8 cellular contexts compared by ENCODE assay signal in genomic region chr16:57245472-57246113, GRCh38. TPM values are rescaled to one million over a fixed set of nuclear protein-coding genes. Genes with fewer than 3 reads are reported as not detected.
DNase-seq lines count a peak whose midpoint lies in the region; ATAC-seq and TF ChIP-seq lines count a peak whose summit lies in the region.

No MANE protein-coding gene starts in this region.

- H3K36me3 Mint-ChIP-seq in WTC11: no peaks in the 10 kb centered on the region

- H3K4me3 ChIP-seq in fibroblast of villous mesenchyme (ENCODE audit: low read depth, low read length): peak overlapping the region; percentile 79
- H3K4me3 ChIP-seq in neutrophil (ENCODE audit: low read depth in 1 of 2, low read length in 1 of 2): peak overlapping the region; percentile 69 to 92

- intact Hi-C loops in Right ventricle myocardium inferior (cut with DNase I): loop anchor here (2.0 to 5.0 kb wide), 2 partner anchors 53 to 58 kb away; partner anchors contain the start of genes PSME3IP1 and RSPRY1
- intact Hi-C loops in cardiac septum (cut with DNase I): loop anchor here (2.0 to 5.0 kb wide), 2 partner anchors 53 to 58 kb away; partner anchors contain the start of genes PSME3IP1 and RSPRY1

- H3K4me1 Mint-ChIP-seq in WTC11: peaks cover 12% of the 10 kb centered on the region

- peak overlapping the region; percentile 87 for H3K27ac ChIP-seq in neutrophil

- H3K4me1 ChIP-seq in neutrophil (ENCODE audit: control insufficient read depth in 1 of 2, insufficient read depth in 1 of 2, low read depth in 1 of 2, low read length in 1 of 2): peaks cover 20 to 25% of the 10 kb centered on the region in 2 experiments

- H3K4me3 Mint-ChIP-seq in WTC11: peak overlapping the region; percentile 71

- no peaks in the 10 kb centered on the region for H3K9me3 Mint-ChIP-seq in WTC11

- CTCF ChIA-PET in WTC11 (lab: Charles Lee): interaction anchor here (0.6 to 1.6 kb wide), 10 partner anchors 15 to 530 kb away, joined by 3 to 6 read pairs (median 4); partner anchors contain the start of gene PLLP

- H3K36me3 ChIP-seq in neutrophil: peaks cover 23% of the 10 kb centered on the region

- H3K27me3 ChIP-seq in neutrophil: no peaks in the 10 kb centered on the region

- H3K27ac Mint-ChIP-seq in WTC11: no peak overlapping the region

- no peak for TF ChIP-seq CTCF in WTC11 (IDR thresholded peaks at IDR 0.05)
- TF ChIP-seq CTCF in fibroblast of villous mesenchyme (IDR thresholded peaks at IDR 0.05; ENCODE audit: insufficient read depth, low read depth, low read length): no peak
- no peak for TF ChIP-seq CTCF in neutrophil (IDR thresholded peaks at IDR 0.05)

- no peaks in the 10 kb centered on the region for H3K9me3 ChIP-seq in neutrophil

- POLR2A ChIA-PET in WTC11 (lab: Charles Lee): interaction anchor here (0.6 to 1.3 kb wide), 5 partner anchors 11 to 172 kb away, joined by 3 to 5 read pairs (median 3); no protein-coding TSS in a partner anchor

- no peaks in the 10 kb centered on the region; the same call in 1 of the 2 replicates for H3K27me3 Mint-ChIP-seq in WTC11 (ENCODE audit: low read depth)

- no peak for ATAC-seq in Right ventricle myocardium inferior
- ATAC-seq in HG03354 (IDR thresholded peaks at IDR 0.05; ENCODE audit: poor library complexity, severe bottlenecking, unreplicated experiment): peak; percentile 33
- ATAC-seq in WTC11: peak; percentile 4; the same call in 1 of the 2 replicates

- DNase-seq in Right ventricle myocardium inferior (ENCODE audit: missing footprints) (peak; percentile 73), cardiac septum (ENCODE audit: low spot score) (no peak), WTC11 (ENCODE audit: low spot score) (peak; percentile 30), fibroblast of villous mesenchyme (ENCODE audit: low read depth) (no peak), NCI-H226 (no peak), NCI-H128 (lab: John Stamatoyannopoulos, UW; ENCODE audit: unreplicated experiment) (no peak)

TF ChIP-seq in WTC11, 78 proteins besides CTCF, POLR2A, EP300 and RAD21:
- TF ChIP-seq ZNF423 (CRISPR knock-in tag; IDR thresholded peaks at IDR 0.05) (no peak), ZBTB43 (CRISPR knock-in tag; IDR thresholded peaks at IDR 0.05) (no peak), CREB1 (CRISPR knock-in tag; IDR thresholded peaks at IDR 0.05) (no peak), KAT7 (CRISPR knock-in tag; IDR thresholded peaks at IDR 0.05; ENCODE audit: borderline replicate concordance) (no peak), ZNF671 (CRISPR knock-in tag; IDR thresholded peaks at IDR 0.05) (no peak), TP53 (CRISPR knock-in tag; IDR thresholded peaks at IDR 0.05) (no peak), SP1 (CRISPR knock-in tag; conservative IDR thresholded peaks at IDR 0.05) (no peak), TCF7 (CRISPR knock-in tag; IDR thresholded peaks at IDR 0.05; ENCODE audit: low read depth) (no peak), NR1H2 (CRISPR knock-in tag; IDR thresholded peaks at IDR 0.05) (no peak), GRHL2 (CRISPR knock-in tag; IDR thresholded peaks at IDR 0.05; ENCODE audit: insufficient replicate concordance, severe bottlenecking) (no peak), ZNF416 (CRISPR knock-in tag; IDR thresholded peaks at IDR 0.05) (no peak), PRRX2 (CRISPR knock-in tag; IDR thresholded peaks at IDR 0.05) (no peak)
- TF ChIP-seq, protein P1, sequence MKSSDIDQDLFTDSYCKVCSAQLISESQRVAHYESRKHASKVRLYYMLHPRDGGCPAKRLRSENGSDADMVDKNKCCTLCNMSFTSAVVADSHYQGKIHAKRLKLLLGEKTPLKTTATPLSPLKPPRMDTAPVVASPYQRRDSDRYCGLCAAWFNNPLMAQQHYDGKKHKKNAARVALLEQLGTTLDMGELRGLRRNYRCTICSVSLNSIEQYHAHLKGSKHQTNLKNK (CRISPR knock-in tag; IDR thresholded peaks at IDR 0.05): no peak
- TF ChIP-seq, protein P2, sequence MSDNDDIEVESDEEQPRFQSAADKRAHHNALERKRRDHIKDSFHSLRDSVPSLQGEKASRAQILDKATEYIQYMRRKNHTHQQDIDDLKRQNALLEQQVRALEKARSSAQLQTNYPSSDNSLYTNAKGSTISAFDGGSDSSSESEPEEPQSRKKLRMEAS (CRISPR knock-in tag; IDR thresholded peaks at IDR 0.05): no peak
- TF ChIP-seq, protein P3, sequence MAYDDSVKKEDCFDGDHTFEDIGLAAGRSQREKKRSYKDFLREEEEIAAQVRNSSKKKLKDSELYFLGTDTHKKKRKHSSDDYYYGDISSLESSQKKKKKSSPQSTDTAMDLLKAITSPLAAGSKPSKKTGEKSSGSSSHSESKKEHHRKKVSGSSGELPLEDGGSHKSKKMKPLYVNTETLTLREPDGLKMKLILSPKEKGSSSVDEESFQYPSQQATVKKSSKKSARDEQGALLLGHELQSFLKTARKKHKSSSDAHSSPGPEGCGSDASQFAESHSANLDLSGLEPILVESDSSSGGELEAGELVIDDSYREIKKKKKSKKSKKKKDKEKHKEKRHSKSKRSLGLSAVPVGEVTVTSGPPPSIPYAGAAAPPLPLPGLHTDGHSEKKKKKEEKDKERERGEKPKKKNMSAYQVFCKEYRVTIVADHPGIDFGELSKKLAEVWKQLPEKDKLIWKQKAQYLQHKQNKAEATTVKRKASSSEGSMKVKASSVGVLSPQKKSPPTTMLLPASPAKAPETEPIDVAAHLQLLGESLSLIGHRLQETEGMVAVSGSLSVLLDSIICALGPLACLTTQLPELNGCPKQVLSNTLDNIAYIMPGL (CRISPR knock-in tag; IDR thresholded peaks at IDR 0.05): no peak; the same call in none of the 2 replicates
- TF ChIP-seq, protein P4, sequence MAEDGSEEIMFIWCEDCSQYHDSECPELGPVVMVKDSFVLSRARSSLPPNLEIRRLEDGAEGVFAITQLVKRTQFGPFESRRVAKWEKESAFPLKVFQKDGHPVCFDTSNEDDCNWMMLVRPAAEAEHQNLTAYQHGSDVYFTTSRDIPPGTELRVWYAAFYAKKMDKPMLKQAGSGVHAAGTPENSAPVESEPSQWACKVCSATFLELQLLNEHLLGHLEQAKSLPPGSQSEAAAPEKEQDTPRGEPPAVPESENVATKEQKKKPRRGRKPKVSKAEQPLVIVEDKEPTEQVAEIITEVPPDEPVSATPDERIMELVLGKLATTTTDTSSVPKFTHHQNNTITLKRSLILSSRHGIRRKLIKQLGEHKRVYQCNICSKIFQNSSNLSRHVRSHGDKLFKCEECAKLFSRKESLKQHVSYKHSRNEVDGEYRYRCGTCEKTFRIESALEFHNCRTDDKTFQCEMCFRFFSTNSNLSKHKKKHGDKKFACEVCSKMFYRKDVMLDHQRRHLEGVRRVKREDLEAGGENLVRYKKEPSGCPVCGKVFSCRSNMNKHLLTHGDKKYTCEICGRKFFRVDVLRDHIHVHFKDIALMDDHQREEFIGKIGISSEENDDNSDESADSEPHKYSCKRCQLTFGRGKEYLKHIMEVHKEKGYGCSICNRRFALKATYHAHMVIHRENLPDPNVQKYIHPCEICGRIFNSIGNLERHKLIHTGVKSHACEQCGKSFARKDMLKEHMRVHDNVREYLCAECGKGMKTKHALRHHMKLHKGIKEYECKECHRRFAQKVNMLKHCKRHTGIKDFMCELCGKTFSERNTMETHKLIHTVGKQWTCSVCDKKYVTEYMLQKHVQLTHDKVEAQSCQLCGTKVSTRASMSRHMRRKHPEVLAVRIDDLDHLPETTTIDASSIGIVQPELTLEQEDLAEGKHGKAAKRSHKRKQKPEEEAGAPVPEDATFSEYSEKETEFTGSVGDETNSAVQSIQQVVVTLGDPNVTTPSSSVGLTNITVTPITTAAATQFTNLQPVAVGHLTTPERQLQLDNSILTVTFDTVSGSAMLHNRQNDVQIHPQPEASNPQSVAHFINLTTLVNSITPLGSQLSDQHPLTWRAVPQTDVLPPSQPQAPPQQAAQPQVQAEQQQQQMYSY (CRISPR knock-in tag; IDR thresholded peaks at IDR 0.05): no peak

RNA-seq across cellular contexts. Expression of gene ARL2BP, which starts 0.5 kb away (rescaled TPM):
- total RNA-seq in Right ventricle myocardium inferior (64.1 TPM), cardiac septum (41.5 TPM), WTC11 (2021) (10.6 to 12.4 TPM (median 12.3 TPM) in 3 replicates), fibroblast of villous mesenchyme (91.2 and 134 TPM in 2 replicates)

RNA-seq across cellular contexts. Expression of gene PLLP, which starts 38.9 kb away (rescaled TPM):
- total RNA-seq in Right ventricle myocardium inferior (3.4 TPM), cardiac septum (1.2 TPM), WTC11 (2021) (2.8 to 3.4 TPM (median 3.2 TPM) in 3 replicates), fibroblast of villous mesenchyme (under 0.01 TPM in 1 of 2 replicates, not detected in the other)

RNA-seq across cellular contexts. Expression of gene RSPRY1, which starts 59.5 kb away (rescaled TPM):
- total RNA-seq in Right ventricle myocardium inferior (13.8 TPM), cardiac septum (17.1 TPM), WTC11 (2021) (22.7 to 28.5 TPM (median 26.8 TPM) in 3 replicates), fibroblast of villous mesenchyme (51.2 and 64.8 TPM in 2 replicates)

RNA-seq across cellular contexts. Expression of gene PSME3IP1, which starts 59.8 kb away (rescaled TPM):
- total RNA-seq in Right ventricle myocardium inferior (54.2 TPM), cardiac septum (58.1 TPM), WTC11 (2021) (102 to 107 TPM (median 104 TPM) in 3 replicates), fibroblast of villous mesenchyme (59.3 and 71.2 TPM in 2 replicates)

Comparison
In these comparisons a context has a peak if more than half of its experiments do, and no peak if none do; other contexts are left out.
1. DNase-seq: peak in Right ventricle myocardium inferior (single experiment) and WTC11 (single experiment); none in cardiac septum (single experiment), fibroblast of villous mesenchyme (single experiment), NCI-H226 (single experiment) and NCI-H128 (single experiment).